ENCODE assay signal across 10 cellular contexts in genomic region chr20:47540443-47541354, GRCh38. TPM values are rescaled to one million over a fixed set of nuclear protein-coding genes. Genes with fewer than 3 reads are reported as not detected.
DNase-seq lines count a peak whose midpoint lies in the region; ATAC-seq, FAIRE-seq and TF ChIP-seq lines count a peak whose summit lies in the region.
"Had no signal": no experiment of that assay in that cellular context is flagged by ENCODE, and none has a peak within 500 bp of the region (broad histone marks: within the 10 kb centered on the region; RNA-seq: fewer than 3 reads in every experiment).

No MANE protein-coding gene starts in this region.

- peaks cover 98% of the 10 kb centered on the region for H3K79me2 ChIP-seq in OCI-LY7 (ENCODE audit: insufficient read depth, low read depth, low read length)

- peaks cover 52% of the 10 kb centered on the region for H3K36me3 ChIP-seq in OCI-LY7 (ENCODE audit: insufficient read depth, low read length)
- peaks cover 0 to 3% (median 2%) of the 10 kb centered on the region in 3 donors for H3K36me3 ChIP-seq in tibial nerve

- 33 to 44% methylated on average over 5 of the region's 5 CpGs for WGBS in tibial nerve, 2 donors

- no peaks in the 10 kb centered on the region for H3K27me3 ChIP-seq in tibial nerve

- H3K4me1 ChIP-seq in OCI-LY7 (ENCODE audit: insufficient read depth, low read length, poor library complexity, severe bottlenecking) (peaks cover 82% of the 10 kb centered on the region), tibial nerve (peaks cover 0 to 47% (median 22%) of the 10 kb centered on the region in 4 donors)

- DNase-seq in activated T-cell treated with anti-CD3 and anti-CD28 coated beads, Interleukin-2, amount 50 U/mL, for 24 hours = no peak
- no peak for DNase-seq in activated T-cell treated with anti-CD3 and anti-CD28 coated beads, Interleukin-2, amount 50 U/mL, for 4 hours
- peak; percentile 29 for DNase-seq in OCI-LY7 (ENCODE audit: low spot score)
- peak in 1 of 2 donors; percentile 5 for DNase-seq in tibial nerve (ENCODE audit: low spot score in 2 of 2)
- DNase-seq in nucleus accumbens (lab: John Stamatoyannopoulos, UW) = no peak
- DNase-seq: NCI-H524 had no signal

- BruUV-seq in OCI-LY7 (replicated peaks; lab: Mats Ljungman, UMichigan) = no TSS peak

- H3K9me2 ChIP-seq in OCI-LY7 (ENCODE audit: insufficient read depth, low read length) = no peaks in the 10 kb centered on the region

- FAIRE-seq in endometrium (lab: Jason Lieb, UNC) = peak; percentile 76

- peak overlapping the region; percentile 3; the same call in 1 of the 2 replicates for H3K4me2 ChIP-seq in OCI-LY7 (ENCODE audit: low read length)

- H3K27ac ChIP-seq in OCI-LY7 (ENCODE audit: low read depth, low read length, poor library complexity, severe bottlenecking) (peak overlapping the region; percentile 23), tibial nerve (peak overlapping the region in 3 of 4 donors; percentile 1 to 69 (median 48))

- H3K27ac Mint-ChIP-seq in activated T-cell treated with anti-CD3 and anti-CD28 coated beads, Interleukin-2, amount 50 U/mL, for 24 hours = peak overlapping the region; percentile 70

- POLR2A ChIA-PET in OCI-LY7 (lab: Charles Lee) = interaction anchor here (0.9 to 3.2 kb wide), 3 partner anchors 12 to 24 kb away, joined by 4 to 13 read pairs (median 12); no protein-coding TSS in a partner anchor

- CTCF ChIA-PET in OCI-LY7 (lab: Charles Lee; ENCODE audit: unreplicated experiment) = no interaction called here

- H4K20me1 ChIP-seq in OCI-LY7 (ENCODE audit: insufficient read depth, low read length) = peaks cover 28% of the 10 kb centered on the region; the same call in 1 of the 2 replicates

- no peak for ATAC-seq in activated T-cell treated with anti-CD3 and anti-CD28 coated beads, Interleukin-2, amount 50 U/mL, for 4 hours
- ATAC-seq in GM18867 (IDR thresholded peaks at IDR 0.05; ENCODE audit: unreplicated experiment) (no peak), HG03095 (IDR thresholded peaks at IDR 0.05; ENCODE audit: unreplicated experiment) (no peak)
- ATAC-seq: sciatic nerve had no signal

- H3K36me3 Mint-ChIP-seq in activated T-cell treated with anti-CD3 and anti-CD28 coated beads, Interleukin-2, amount 50 U/mL, for 24 hours (ENCODE audit: low read depth) = peaks cover 64% of the 10 kb centered on the region
- H3K36me3 Mint-ChIP-seq in activated T-cell treated with anti-CD3 and anti-CD28 coated beads, Interleukin-2, amount 50 U/mL, for 4 hours (ENCODE audit: insufficient read depth) = peaks cover 13% of the 10 kb centered on the region

- TF ChIP-seq CTCF in OCI-LY7 (conservative IDR thresholded peaks at IDR 0.05; ENCODE audit: low read length) (no peak), tibial nerve (IDR thresholded peaks at IDR 0.05) (no peak)

- no peak for TF ChIP-seq POLR2A in tibial nerve (IDR thresholded peaks at IDR 0.05)

- TF ChIP-seq EP300 in tibial nerve (IDR thresholded peaks at IDR 0.05) = peak in 1 of 2 donors; percentile 47

- no peak overlapping the region for H3K4me3 Mint-ChIP-seq in activated T-cell treated with anti-CD3 and anti-CD28 coated beads, Interleukin-2, amount 50 U/mL, for 24 hours
- H3K4me3 Mint-ChIP-seq in activated T-cell treated with anti-CD3 and anti-CD28 coated beads, Interleukin-2, amount 50 U/mL, for 4 hours = no peak overlapping the region

- H3K27me3 Mint-ChIP-seq in activated T-cell treated with anti-CD3 and anti-CD28 coated beads, Interleukin-2, amount 50 U/mL, for 24 hours = no peaks in the 10 kb centered on the region
- no peaks in the 10 kb centered on the region for H3K27me3 Mint-ChIP-seq in activated T-cell treated with anti-CD3 and anti-CD28 coated beads, Interleukin-2, amount 50 U/mL, for 4 hours (ENCODE audit: low read depth)

- H2AFZ ChIP-seq in OCI-LY7 (ENCODE audit: low read length) = no peak overlapping the region

- no peaks in the 10 kb centered on the region for H3K9me3 ChIP-seq in OCI-LY7 (ENCODE audit: low read length)
- H3K9me3 ChIP-seq in tibial nerve = no peaks in the 10 kb centered on the region

- no peak overlapping the region for H3K4me3 ChIP-seq in OCI-LY7 (ENCODE audit: low read depth, low read length, poor library complexity, severe bottlenecking)
- H3K4me3 ChIP-seq in tibial nerve = no peak overlapping the region

- no peaks in the 10 kb centered on the region for H3K9me3 Mint-ChIP-seq in activated T-cell treated with anti-CD3 and anti-CD28 coated beads, Interleukin-2, amount 50 U/mL, for 24 hours
- H3K9me3 Mint-ChIP-seq in activated T-cell treated with anti-CD3 and anti-CD28 coated beads, Interleukin-2, amount 50 U/mL, for 4 hours = no peaks in the 10 kb centered on the region

- intact Hi-C loops in OCI-LY7 (cut with micrococcal nuclease; ENCODE audit: unreplicated experiment) = no loop called here

- H3K4me1 Mint-ChIP-seq in activated T-cell treated with anti-CD3 and anti-CD28 coated beads, Interleukin-2, amount 50 U/mL, for 24 hours (ENCODE audit: low read depth) = peaks cover 81% of the 10 kb centered on the region
- peaks cover 69% of the 10 kb centered on the region for H3K4me1 Mint-ChIP-seq in activated T-cell treated with anti-CD3 and anti-CD28 coated beads, Interleukin-2, amount 50 U/mL, for 4 hours (ENCODE audit: low read depth)

RNA-seq across cellular contexts. Expression of gene NCOA3, which starts 39.0 kb away (rescaled TPM):
- 100 to 1,000 TPM; 103 to 121 (median 118) TPM for total RNA-seq in activated T-cell treated with anti-CD3 and anti-CD28 coated beads, Interleukin-2, amount 50 U/mL, for 4 hours
- 45.4 and 50.5 TPM in 2 replicates for total RNA-seq in OCI-LY7 (2014; rRNA removed; shearing (Covaris generic))
- total RNA-seq in OCI-LY7 (2022) = 75.6 and 86.5 TPM in 2 replicates
- 10 to 100 TPM; 38.0 to 48.9 (median 40.7) TPM for total RNA-seq in tibial nerve
